In the genomic region with DNA sequence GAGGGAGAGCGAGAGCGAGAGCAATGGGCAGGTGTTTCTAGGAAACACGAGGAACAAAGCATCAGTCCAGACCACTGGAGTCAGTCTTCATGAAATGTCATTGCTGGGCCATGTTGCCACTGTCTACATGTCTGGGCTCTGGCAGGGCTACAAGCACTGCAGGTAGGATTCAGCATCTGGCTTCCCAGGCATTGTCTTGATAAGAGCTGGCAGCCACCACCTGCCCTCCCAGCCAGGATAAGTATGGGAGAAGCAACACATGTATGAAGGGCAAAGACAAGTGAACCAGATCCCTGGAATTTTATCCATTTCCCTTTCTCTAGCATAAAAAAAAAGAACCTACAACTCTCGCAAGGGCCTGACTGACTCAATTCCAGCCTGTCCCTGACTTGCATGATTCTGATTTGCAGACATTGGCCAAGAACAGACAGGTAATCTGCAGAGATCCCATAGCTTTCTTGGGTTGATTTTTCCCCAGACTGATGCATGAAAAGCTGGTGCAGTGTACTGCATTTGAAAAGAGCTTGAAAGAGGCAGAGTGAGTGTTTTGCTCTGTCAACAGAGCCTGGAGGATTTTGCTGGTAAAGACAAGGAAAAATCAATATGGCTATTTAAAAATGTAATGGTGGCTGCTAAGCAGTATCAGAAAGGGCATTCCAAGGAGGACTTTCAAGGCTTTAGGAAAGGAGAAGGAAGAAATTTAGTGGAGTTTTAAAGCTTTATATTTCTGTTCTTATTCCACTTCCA, we compare ENCODE assay signal across 21 cellular contexts.
"Had no signal": no experiment of that assay in that cellular context is flagged by ENCODE, and none has a peak within 500 bp of the region (broad histone marks: within the 10 kb centered on the region; RNA-seq: fewer than 3 reads in every experiment).

No MANE protein-coding gene starts in this region.

- DNase-seq: activated CD4-positive, alpha-beta T cell treated with anti-CD3 and anti-CD28 coated beads, Interleukin-2, amount 10 ng/mL, durations not matched to agents 7 days and 5 days; activated T-cell treated with anti-CD3 and anti-CD28 coated beads, Interleukin-2, amount 50 U/mL, for 1 hour; central memory CD4-positive, alpha-beta T cell; effector memory CD8-positive, alpha-beta T cell; foreskin melanocyte; kidney; lower lobe of right lung; mesendoderm; mucosa of descending colon; nephron progenitor cell; right lobe of liver; stimulated activated CD4-positive, alpha-beta T cell treated with anti-CD3 and anti-CD28 coated beads, Interleukin-2, amount 100 ng/mL, for 24 hours; stimulated activated naive B cell treated with anti-CD40 and anti-IgM and Interleukin-4, amounts not matched to agents 10 μg/mL and 1 μg/mL and 100 μg/mL, for 72 hours; transverse colon had no signal

- H3K9me3 Mint-ChIP-seq: activated CD4-positive, alpha-beta T cell treated with anti-CD3 and anti-CD28 coated beads, Interleukin-2, amount 10 ng/mL, durations not matched to agents 7 days and 5 days; activated naive CD4-positive, alpha-beta T cell treated with anti-CD3 and anti-CD28 coated beads, Interleukin-2, amount 50 U/mL, for 72 hours; effector memory CD8-positive, alpha-beta T cell had no signal

- H3K36me3 Mint-ChIP-seq: activated naive CD4-positive, alpha-beta T cell treated with anti-CD3 and anti-CD28 coated beads, Interleukin-2, amount 50 U/mL, for 72 hours; stimulated activated naive B cell treated with anti-CD40 and anti-IgM and Interleukin-4, amounts not matched to agents 10 μg/mL and 1 μg/mL and 100 μg/mL, for 72 hours had no signal

- H3K4me3 Mint-ChIP-seq: activated CD4-positive, alpha-beta T cell treated with anti-CD3 and anti-CD28 coated beads, Interleukin-2, amount 10 ng/mL, durations not matched to agents 7 days and 5 days; effector memory CD8-positive, alpha-beta T cell; nephron progenitor cell; stimulated activated naive B cell treated with anti-CD40 and anti-IgM and Interleukin-4, amounts not matched to agents 10 μg/mL and 1 μg/mL and 100 μg/mL, for 72 hours had no signal

- ATAC-seq: activated CD4-positive, CD25-positive, alpha-beta regulatory T cell treated with anti-CD3 and anti-CD28 coated beads, Interleukin-2, amount 50 U/mL, for 24 hours; activated naive CD4-positive, alpha-beta T cell treated with anti-CD3 and anti-CD28 coated beads, Interleukin-2, amount 50 U/mL, for 72 hours; effector memory CD8-positive, alpha-beta T cell; esophagus mucosa; lower lobe of right lung; mucosa of descending colon; right lobe of liver; stimulated activated naive B cell treated with anti-CD40 and anti-IgM and Interleukin-4, amounts not matched to agents 10 μg/mL and 1 μg/mL and 100 μg/mL, for 72 hours had no signal

- H3K4me1 Mint-ChIP-seq: activated CD4-positive, alpha-beta T cell treated with anti-CD3 and anti-CD28 coated beads, Interleukin-2, amount 10 ng/mL, durations not matched to agents 7 days and 5 days; nephron progenitor cell; stimulated activated naive B cell treated with anti-CD40 and anti-IgM and Interleukin-4, amounts not matched to agents 10 μg/mL and 1 μg/mL and 100 μg/mL, for 72 hours had no signal

- H3K27ac Mint-ChIP-seq: activated CD4-positive, alpha-beta T cell treated with anti-CD3 and anti-CD28 coated beads, Interleukin-2, amount 10 ng/mL, durations not matched to agents 7 days and 5 days; activated naive CD4-positive, alpha-beta T cell treated with anti-CD3 and anti-CD28 coated beads, Interleukin-2, amount 50 U/mL, for 72 hours; effector memory CD8-positive, alpha-beta T cell; nephron progenitor cell; stimulated activated naive B cell treated with anti-CD40 and anti-IgM and Interleukin-4, amounts not matched to agents 10 μg/mL and 1 μg/mL and 100 μg/mL, for 72 hours had no signal

- H3K27ac ChIP-seq: ascending aorta, lower lobe of right lung, parathyroid adenoma, right lobe of liver, skin epidermis, transverse colon, VCaP had no signal
